ENCODE assay signal across 30 cellular contexts in genomic region chr4:24573582-24573981, GRCh38. TPM values are rescaled to one million over a fixed set of nuclear protein-coding genes. Genes with fewer than 3 reads are reported as not detected.
A peak's percentile ranks its signal among the peaks of the same experiment; 100 is the strongest.
DNase-seq lines count a peak whose midpoint lies in the region; ATAC-seq and TF ChIP-seq lines count a peak whose summit lies in the region.
"Had no signal": no experiment of that assay in that cellular context is flagged by ENCODE, and none has a peak within 500 bp of the region (broad histone marks: within the 10 kb centered on the region; RNA-seq: fewer than 3 reads in every experiment).

No MANE protein-coding gene starts in this region.

- H2AFZ ChIP-seq in hepatocyte = no peak overlapping the region

- no peaks in the 10 kb centered on the region for H3K9me3 ChIP-seq in CD4-positive, alpha-beta T cell (ENCODE audit: control insufficient read depth, low read length)
- H3K9me3 ChIP-seq in T-helper 17 cell (ENCODE audit: control insufficient read depth, low read length, poor library complexity, severe bottlenecking) (no peaks in the 10 kb centered on the region), hepatocyte (ENCODE audit: low read depth) (no peaks in the 10 kb centered on the region), psoas muscle (no peaks in the 10 kb centered on the region)
- H3K9me3 ChIP-seq: gastrocnemius medialis, ovary, Peyer's patch, thoracic aorta, uterus had no signal

- peaks cover 98% of the 10 kb centered on the region for H4K20me1 ChIP-seq in hepatocyte (ENCODE audit: insufficient read depth, poor library complexity, severe bottlenecking)

- H3K27me3 ChIP-seq in CD4-positive, alpha-beta T cell (ENCODE audit: control insufficient read depth, insufficient read depth, low read length) = no peaks in the 10 kb centered on the region
- no peaks in the 10 kb centered on the region for H3K27me3 ChIP-seq in hepatocyte
- no peaks in the 10 kb centered on the region for H3K27me3 ChIP-seq in psoas muscle (ENCODE audit: insufficient read depth in 3 of 3, low read length in 2 of 3)
- H3K27me3 ChIP-seq: gastrocnemius medialis, ovary, uterus had no signal

- CTCF ChIA-PET in activated CD4-positive, alpha-beta T cell treated with anti-CD3 and anti-CD28 coated beads for 36 hours (lab: Charles Lee) = interaction anchor here (1.2 kb wide), 1 partner anchor 85 kb away, joined by 3 read pairs; no protein-coding TSS in a partner anchor
- CTCF ChIA-PET in CD4-positive, alpha-beta T cell (lab: Charles Lee) = interaction anchor here (0.7 to 1.0 kb wide), 2 partner anchors 9 to 22 kb away, joined by 3 to 5 read pairs; no protein-coding TSS in a partner anchor

- no peak for ATAC-seq in activated CD4-positive, alpha-beta T cell treated with anti-CD3 and anti-CD28 coated beads for 36 hours
- ATAC-seq in CD4-positive, alpha-beta T cell (ENCODE audit: poor library complexity) = no peak
- ATAC-seq in T-helper 17 cell (no peak), psoas muscle (no peak), GM18519 (IDR thresholded peaks at IDR 0.05; ENCODE audit: low FRiP score, unreplicated experiment) (no peak)
- ATAC-seq: activated CD8-positive, alpha-beta memory T cell treated with anti-CD3 and anti-CD28 coated beads, Interleukin-2, amount 10 ng/mL, durations not matched to agents 7 days and 5 days; gastrocnemius medialis had no signal

- no peak for DNase-seq in activated CD4-positive, alpha-beta T cell treated with anti-CD3 and anti-CD28 coated beads for 36 hours
- DNase-seq in activated CD4-positive, alpha-beta T cell treated with anti-CD3 and anti-CD28 coated beads for 48 hours = no peak
- DNase-seq in CD4-positive, alpha-beta T cell = no peak
- DNase-seq in T-helper 17 cell (no peak), hepatocyte (ENCODE audit: low spot score) (no peak), AG08396 (ENCODE audit: low spot score) (no peak), psoas muscle (no peak)
- DNase-seq: activated CD8-positive, alpha-beta memory T cell treated with anti-CD3 and anti-CD28 coated beads, Interleukin-2, amount 10 ng/mL, durations not matched to agents 7 days and 5 days; activated naive CD4-positive, alpha-beta T cell treated with Interleukin-2 at 50 U/mL for 16 hours; activated T-cell treated with anti-CD3 and anti-CD28 coated beads, Interleukin-2, amount 50 U/mL, for 48 hours; EL; gastrocnemius medialis; hippocampal formation; mammary epithelial cell; NCI-H2107; NCI-H446; NCI-H774; ovary; Peyer's patch; retina; SIG-M5; T1000; uterus; WERI-Rb-1 had no signal

- no peaks in the 10 kb centered on the region for H3K27me3 Mint-ChIP-seq in activated CD4-positive, alpha-beta T cell treated with anti-CD3 and anti-CD28 coated beads for 36 hours
- H3K27me3 Mint-ChIP-seq in CD4-positive, alpha-beta T cell = no peaks in the 10 kb centered on the region
- no peaks in the 10 kb centered on the region for H3K27me3 Mint-ChIP-seq in T-helper 17 cell
- H3K27me3 Mint-ChIP-seq: activated CD8-positive, alpha-beta memory T cell treated with anti-CD3 and anti-CD28 coated beads, Interleukin-2, amount 10 ng/mL, durations not matched to agents 7 days and 5 days; IgD-negative memory B cell; stimulated activated naive CD8-positive, alpha-beta T cell treated with anti-CD3 and anti-CD28 coated beads, Interleukin-15, Interleukin-2, amounts not matched to agents 100 ng/mL and 50 ng/mL, for 24 hours had no signal

- peak overlapping the region; percentile 8 for H3K4me2 ChIP-seq in hepatocyte

- POLR2A ChIA-PET in activated CD4-positive, alpha-beta T cell treated with anti-CD3 and anti-CD28 coated beads for 36 hours (lab: Charles Lee) = interaction anchor here (1.0 to 1.1 kb wide), 2 partner anchors 11 to 20 kb away, joined by 4 to 5 read pairs; partner anchors contain the start of gene DHX15
- POLR2A ChIA-PET in CD4-positive, alpha-beta T cell (lab: Charles Lee) = interaction anchor here (4.7 kb wide), 1 partner anchor 11 kb away, joined by 24 read pairs; the partner anchor contains the start of gene DHX15

- no peaks in the 10 kb centered on the region for H3K9me3 Mint-ChIP-seq in activated CD4-positive, alpha-beta T cell treated with anti-CD3 and anti-CD28 coated beads for 36 hours (ENCODE audit: low read depth)
- H3K9me3 Mint-ChIP-seq in CD4-positive, alpha-beta T cell = no peaks in the 10 kb centered on the region
- H3K9me3 Mint-ChIP-seq: IgD-negative memory B cell; neural crest cell; stimulated activated naive CD8-positive, alpha-beta T cell treated with anti-CD3 and anti-CD28 coated beads, Interleukin-15, Interleukin-2, amounts not matched to agents 100 ng/mL and 50 ng/mL, for 24 hours had no signal

- H3K4me1 ChIP-seq in hepatocyte (ENCODE audit: insufficient read depth) (peaks cover 12% of the 10 kb centered on the region), psoas muscle (peaks cover 44% of the 10 kb centered on the region)

- no peaks in the 10 kb centered on the region for H3K9me2 ChIP-seq in hepatocyte (replicated peaks; ENCODE audit: insufficient read depth)

- H3K27ac Mint-ChIP-seq in activated CD4-positive, alpha-beta T cell treated with anti-CD3 and anti-CD28 coated beads for 36 hours = peak overlapping the region; percentile 58
- peak overlapping the region; percentile 21 for H3K27ac Mint-ChIP-seq in CD4-positive, alpha-beta T cell
- peak overlapping the region; percentile 49 for H3K27ac Mint-ChIP-seq in T-helper 17 cell
- H3K27ac Mint-ChIP-seq: activated CD8-positive, alpha-beta memory T cell treated with anti-CD3 and anti-CD28 coated beads, Interleukin-2, amount 10 ng/mL, durations not matched to agents 7 days and 5 days had no signal

- H3K4me3 ChIP-seq in hepatocyte (no peak overlapping the region), psoas muscle (no peak overlapping the region)
- H3K4me3 ChIP-seq: gastrocnemius medialis, ovary, Peyer's patch, skin epidermis, thoracic aorta, uterus had no signal

- H3K36me3 Mint-ChIP-seq in activated CD4-positive, alpha-beta T cell treated with anti-CD3 and anti-CD28 coated beads for 36 hours (ENCODE audit: low read depth) = peaks cover 84% of the 10 kb centered on the region
- H3K36me3 Mint-ChIP-seq in CD4-positive, alpha-beta T cell (ENCODE audit: low read depth) = peaks cover 94% of the 10 kb centered on the region
- peaks cover 15% of the 10 kb centered on the region for H3K36me3 Mint-ChIP-seq in T-helper 17 cell (ENCODE audit: low read depth)

- H3K27ac ChIP-seq in CD4-positive, alpha-beta T cell (ENCODE audit: low read depth, low read length) = no peak overlapping the region
- H3K27ac ChIP-seq in hepatocyte (no peak overlapping the region), psoas muscle (no peak overlapping the region)
- H3K27ac ChIP-seq: gastrocnemius medialis, ovary, Peyer's patch, skin epidermis, thoracic aorta, uterus, WERI-Rb-1 had no signal

- 35% methylated on average over 2 of the region's 2 CpGs for WGBS in hepatocyte (ENCODE audit: low lambda C conversion rate, missing lambda C conversion rate)
- 49 to 50% (median 49%) methylated on average over 2 of the region's 2 CpGs for WGBS in psoas muscle, 3 donors

- peaks cover 82% of the 10 kb centered on the region for H3K4me1 Mint-ChIP-seq in activated CD4-positive, alpha-beta T cell treated with anti-CD3 and anti-CD28 coated beads for 36 hours
- H3K4me1 Mint-ChIP-seq in CD4-positive, alpha-beta T cell (ENCODE audit: low read depth) = peaks cover 91% of the 10 kb centered on the region
- peaks cover 50% of the 10 kb centered on the region for H3K4me1 Mint-ChIP-seq in T-helper 17 cell

- peaks cover 98% of the 10 kb centered on the region for H3K79me2 ChIP-seq in hepatocyte

- no peak for TF ChIP-seq CTCF in CD4-positive, alpha-beta T cell (IDR thresholded peaks at IDR 0.05)
- TF ChIP-seq CTCF in hepatocyte (IDR thresholded peaks at IDR 0.05; ENCODE audit: poor library complexity) (no peak), psoas muscle (IDR thresholded peaks at IDR 0.05) (no peak)

- H3K36me3 ChIP-seq in hepatocyte (replicated peaks; ENCODE audit: insufficient read depth, low read depth) = peaks cover 14% of the 10 kb centered on the region
- peaks cover 12 to 63% of the 10 kb centered on the region in 2 donors for H3K36me3 ChIP-seq in psoas muscle (ENCODE audit: insufficient read depth in 1 of 2, low read depth in 1 of 2)
- H3K36me3 ChIP-seq: ovary, uterus had no signal

- intact Hi-C loops in activated CD4-positive, alpha-beta T cell treated with anti-CD3 and anti-CD28 coated beads for 36 hours (cut with DNase I, micrococcal nuclease) = loop anchor here in 1 of 2 experiments (2.0 kb wide), 1 partner anchor 57 kb away; no protein-coding TSS in a partner anchor
- intact Hi-C loops in CD4-positive, alpha-beta T cell (cut with DNase I, micrococcal nuclease) = no loop called here
- intact Hi-C loops in psoas muscle (cut with DNase I) = no loop called here

- H3K4me3 Mint-ChIP-seq in activated CD4-positive, alpha-beta T cell treated with anti-CD3 and anti-CD28 coated beads for 36 hours = no peak overlapping the region
- H3K4me3 Mint-ChIP-seq in CD4-positive, alpha-beta T cell = peak overlapping the region; percentile 39
- peak overlapping the region; percentile 63 for H3K4me3 Mint-ChIP-seq in T-helper 17 cell
- H3K4me3 Mint-ChIP-seq: activated CD8-positive, alpha-beta memory T cell treated with anti-CD3 and anti-CD28 coated beads, Interleukin-2, amount 10 ng/mL, durations not matched to agents 7 days and 5 days; neural crest cell; stimulated activated naive CD8-positive, alpha-beta T cell treated with anti-CD3 and anti-CD28 coated beads, Interleukin-15, Interleukin-2, amounts not matched to agents 100 ng/mL and 50 ng/mL, for 24 hours had no signal

RNA-seq across cellular contexts. Expression of gene DHX15, which starts 10.8 kb away (rescaled TPM):
- total RNA-seq in activated CD4-positive, alpha-beta T cell treated with anti-CD3 and anti-CD28 coated beads for 36 hours = 100 to 1,000 TPM; 201 to 210 TPM
- total RNA-seq in CD4-positive, alpha-beta T cell = 100 to 1,000 TPM; 208 to 209 TPM
- total RNA-seq in T-helper 17 cell = 100 to 1,000 TPM; 138 to 178 TPM
- total RNA-seq in hepatocyte = 180 and 188 TPM in 2 replicates
- polyA plus RNA-seq in hepatocyte = 88.1 and 88.4 TPM in 2 replicates
- 10 to 100 TPM; 35.2 to 69.7 (median 51.8) TPM for total RNA-seq in psoas muscle
- 10 to 100 TPM; 28.3 to 54.4 (median 37.1) TPM for polyA plus RNA-seq in psoas muscle
